ENCODE assay signal across 13 cellular contexts in genomic region chr12:124332068-124332672, GRCh38. TPM values are rescaled to one million over a fixed set of nuclear protein-coding genes. Genes with fewer than 3 reads are reported as not detected.
A peak's percentile ranks its signal among the peaks of the same experiment; 100 is the strongest.
DNase-seq lines count a peak whose midpoint lies in the region; ATAC-seq and TF ChIP-seq lines count a peak whose summit lies in the region.
"Had no signal": no experiment of that assay in that cellular context is flagged by ENCODE, and none has a peak within 500 bp of the region (broad histone marks: within the 10 kb centered on the region; RNA-seq: fewer than 3 reads in every experiment).

No MANE protein-coding gene starts in this region.

- no peaks in the 10 kb centered on the region for H3K4me1 ChIP-seq in adrenal gland (replicated peaks in 1 of 2)

- H3K27ac ChIP-seq in adrenal gland: no peak overlapping the region

- H3K4me3 ChIP-seq in AG10803 (ENCODE audit: low read length) (no peak overlapping the region), astrocyte of the cerebellum (ENCODE audit: low read depth, low read length) (no peak overlapping the region), kidney epithelial cell (ENCODE audit: low read depth, low read length) (no peak overlapping the region), adrenal gland (no peak overlapping the region)

- DNase-seq in AG10803 (ENCODE audit: low read depth): no peak
- peak; percentile 32 for DNase-seq in HEK293T (ENCODE audit: extremely low spot score)
- DNase-seq in astrocyte of the cerebellum (ENCODE audit: low read depth): no peak
- DNase-seq in kidney epithelial cell (ENCODE audit: low read depth): no peak
- no peak for DNase-seq in adrenal gland
- DNase-seq in NCI-H2081 treated with DMSO at 0.1 percent for 48 hours (lab: John Stamatoyannopoulos, UW): no peak
- no peak for DNase-seq in SKM-1 treated with dmso at 0.1 percent for 144 hours (lab: John Stamatoyannopoulos, UW; ENCODE audit: unreplicated experiment)
- DNase-seq: activated gamma-delta T cell; CD4-positive, alpha-beta T cell; left cardiac atrium; NCI-H748 treated with DMSO at 0.1 percent for 48 hours; occipital lobe had no signal

- ATAC-seq in GM19467 (IDR thresholded peaks at IDR 0.05; ENCODE audit: unreplicated experiment): no peak
- ATAC-seq: left cardiac atrium had no signal

- intact Hi-C loops in adrenal gland (cut with DNase I): no loop called here

- H3K27me3 ChIP-seq in kidney epithelial cell (ENCODE audit: control insufficient read depth, insufficient read depth, low read length) (no peaks in the 10 kb centered on the region), adrenal gland (no peaks in the 10 kb centered on the region)

- CTCF ChIA-PET in HEK293T (lab: Yijun Ruan, JAX): no interaction called here

- in situ Hi-C loops in astrocyte of the cerebellum (cut with HindIII; ENCODE audit: low sequenced_read_pairs): no loop called here

- POLR2A ChIA-PET in HEK293T (lab: Yijun Ruan, JAX): no interaction called here

- TF ChIP-seq CTCF in AG10803 (conservative IDR thresholded peaks at IDR 0.05; ENCODE audit: low read length) (peak; percentile 22; the same call in 1 of the 2 replicates), astrocyte of the cerebellum (IDR thresholded peaks at IDR 0.05; ENCODE audit: low read depth, low read length, missing control alignments) (peak; percentile 32), kidney epithelial cell (IDR thresholded peaks at IDR 0.05; ENCODE audit: insufficient read depth, low read length, poor library complexity, severe bottlenecking) (peak; percentile 30), adrenal gland (IDR thresholded peaks at IDR 0.05) (no peak)

- H3K36me3 ChIP-seq in kidney epithelial cell (ENCODE audit: control insufficient read depth, insufficient read depth, low read length): peaks cover 7% of the 10 kb centered on the region
- H3K36me3 ChIP-seq in adrenal gland (replicated peaks in 1 of 2): peaks cover 0 to 92% of the 10 kb centered on the region in 2 donors

- WGBS in adrenal gland, 4 donors: 91 to 92% (median 91%) methylated on average over 12 to 15 of the region's 15 CpGs; no CpG with 5 or more reads in 1 of the 4 donors

- TF ChIP-seq POLR2A in adrenal gland (IDR thresholded peaks at IDR 0.05): no peak

- H3K9me3 ChIP-seq in adrenal gland (replicated peaks in 1 of 3): no peaks in the 10 kb centered on the region

TF ChIP-seq in HEK293T, 16 proteins besides CTCF, POLR2A, EP300 and RAD21:
- TF ChIP-seq SP1 (IDR thresholded peaks at IDR 0.05): no peak
- no peak for TF ChIP-seq FOXK2 (IDR thresholded peaks at IDR 0.05)
- TF ChIP-seq NFRKB (IDR thresholded peaks at IDR 0.05): no peak
- no peak for TF ChIP-seq ELF4 (IDR thresholded peaks at IDR 0.05)

RNA-seq across cellular contexts. Expression of gene RFLNA, which starts 37.3 kb away (rescaled TPM):
- total RNA-seq in kidney epithelial cell (0.48 and 0.54 TPM in 2 replicates), adrenal gland (1 to 10 TPM in 5 of 8 donors, under 1 TPM in 2, not detected in 1; 0.88 to 3.9 (median 1.6) TPM)
- 1 to 10 TPM in 2 of 3 donors, under 1 TPM in 1; 0.38 to 1.9 (median 1.1) TPM for polyA plus RNA-seq in adrenal gland
- total RNA-seq: CD4-positive, alpha-beta T cell had no signal

Comparison
In these comparisons a context has a peak if more than half of its experiments do, and no peak if none do; other contexts are left out.
1. CTCF ChIP-seq: peak in AG10803 (single experiment), astrocyte of the cerebellum (single experiment) and kidney epithelial cell (single experiment); none in adrenal gland (0 of 6).